In genomic region chr7:38978474-38978873, GRCh38 we compare ENCODE assay signal across 1 cellular context.
TF ChIP-seq lines count a peak whose summit lies in the region.

No MANE protein-coding gene starts in this region.

TF ChIP-seq in WTC11, 78 proteins besides CTCF, POLR2A, EP300 and RAD21 (continued from another document):
- no peak for TF ChIP-seq MLX (CRISPR knock-in tag; IDR thresholded peaks at IDR 0.05)
- no peak for TF ChIP-seq ZNF671 (CRISPR knock-in tag; IDR thresholded peaks at IDR 0.05)
- TF ChIP-seq ETV6 (CRISPR knock-in tag; IDR thresholded peaks at IDR 0.05) = no peak
TF ChIP-seq in WTC11: peak in this region for 0.
